9 cellular contexts compared by ENCODE assay signal in the genomic region with DNA sequence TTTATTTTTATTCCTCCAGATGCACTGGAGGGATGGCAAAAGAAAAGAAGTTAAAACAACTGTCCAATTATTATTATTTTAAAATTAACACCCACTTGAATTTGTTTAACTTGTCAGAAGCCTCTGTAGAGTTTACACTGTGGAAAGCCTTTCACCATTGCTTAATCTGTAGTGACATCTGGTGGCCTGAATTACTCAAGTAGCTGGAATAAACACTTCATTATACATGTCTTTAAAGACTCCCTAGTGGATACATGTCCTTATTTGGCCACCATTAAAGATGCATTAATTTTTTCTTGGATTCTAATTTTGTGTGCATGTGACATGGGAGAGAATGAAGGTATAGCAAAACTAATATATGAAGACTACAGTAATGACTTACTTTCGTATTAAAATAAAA.
A peak's percentile ranks its signal among the peaks of the same experiment; 100 is the strongest.
DNase-seq lines count a peak whose midpoint lies in the region; ATAC-seq and TF ChIP-seq lines count a peak whose summit lies in the region.
"Had no signal": no experiment of that assay in that cellular context is flagged by ENCODE, and none has a peak within 500 bp of the region (broad histone marks: within the 10 kb centered on the region; RNA-seq: fewer than 3 reads in every experiment).

No MANE protein-coding gene starts in this region.

- DNase-seq in CD1c-positive myeloid dendritic cell (ENCODE audit: extremely low spot score) (peak; percentile 9), NCI-H2196 (lab: John Stamatoyannopoulos, UW; ENCODE audit: unreplicated experiment) (peak; percentile 10), T47D (ENCODE audit: low read depth in 1 of 2, low spot score in 1 of 2) (peak; percentile 18 to 84), mesendoderm (peak; percentile 68), HK-2 (ENCODE audit: unreplicated experiment) (no peak), natural killer cell (no peak)
- DNase-seq: stimulated activated naive B cell treated with anti-CD40 and anti-IgM and Interleukin-4, amounts not matched to agents 10 μg/mL and 1 μg/mL and 100 μg/mL, for 72 hours had no signal

- no peak overlapping the region for H3K23ac ChIP-seq in mesendoderm (ENCODE audit: low read length)

- H3K56ac ChIP-seq in mesendoderm (ENCODE audit: low read length), result no peak overlapping the region

- no peak overlapping the region for H3K18ac ChIP-seq in mesendoderm (ENCODE audit: low read length)

- WGBS in mesendoderm (ENCODE audit: extremely low coverage, insufficient coverage, low lambda C conversion rate), result no CpG with 5 or more reads among the region's 1 CpG

- no peaks in the 10 kb centered on the region for H3K79me1 ChIP-seq in mesendoderm (ENCODE audit: low read length)

- no peak overlapping the region for H3K4me3 Mint-ChIP-seq in natural killer cell
- H3K4me3 Mint-ChIP-seq: stimulated activated naive B cell treated with anti-CD40 and anti-IgM and Interleukin-4, amounts not matched to agents 10 μg/mL and 1 μg/mL and 100 μg/mL, for 72 hours had no signal

- no peak overlapping the region for H2AK5ac ChIP-seq in mesendoderm (ENCODE audit: low read length)

- H3K4ac ChIP-seq in mesendoderm (ENCODE audit: low read depth, low read length), result no peak overlapping the region

- peaks cover 0 to 17% of the 10 kb centered on the region in 2 donors for H3K9me3 Mint-ChIP-seq in natural killer cell
- H3K9me3 Mint-ChIP-seq: stimulated activated naive B cell treated with anti-CD40 and anti-IgM and Interleukin-4, amounts not matched to agents 10 μg/mL and 1 μg/mL and 100 μg/mL, for 72 hours had no signal

- H2BK5ac ChIP-seq in mesendoderm (ENCODE audit: low read length), result no peak overlapping the region

- H3K4me2 ChIP-seq in mesendoderm (ENCODE audit: low read length), result no peak overlapping the region

- H3K27me3 Mint-ChIP-seq in natural killer cell (ENCODE audit: low read depth in 2 of 2), result no peaks in the 10 kb centered on the region
- H3K27me3 Mint-ChIP-seq: stimulated activated naive B cell treated with anti-CD40 and anti-IgM and Interleukin-4, amounts not matched to agents 10 μg/mL and 1 μg/mL and 100 μg/mL, for 72 hours had no signal

- H3K27ac Mint-ChIP-seq in natural killer cell, result no peak overlapping the region
- H3K27ac Mint-ChIP-seq: stimulated activated naive B cell treated with anti-CD40 and anti-IgM and Interleukin-4, amounts not matched to agents 10 μg/mL and 1 μg/mL and 100 μg/mL, for 72 hours had no signal

- no peaks in the 10 kb centered on the region for H3K79me2 ChIP-seq in mesendoderm (ENCODE audit: control insufficient read depth, insufficient read depth, low read length)

- in situ Hi-C loops in T47D (cut with HindIII; ENCODE audit: low pct_unique_long_range_greater_than_20kb, low sequenced_read_pairs), result no loop called here

- no peak overlapping the region for H3K9ac ChIP-seq in mesendoderm (ENCODE audit: low read length)

- no peak overlapping the region for H2BK15ac ChIP-seq in mesendoderm (replicated peaks; ENCODE audit: low read depth)

- ATAC-seq in GM21619 (IDR thresholded peaks at IDR 0.05; ENCODE audit: unreplicated experiment) (peak; percentile 71), natural killer cell (no peak), HG02885 (IDR thresholded peaks at IDR 0.05; ENCODE audit: poor library complexity, unreplicated experiment) (no peak)

- intact Hi-C loops in natural killer cell (cut with micrococcal nuclease), result no loop called here

- no peaks in the 10 kb centered on the region for H3K4me1 ChIP-seq in mesendoderm (ENCODE audit: control insufficient read depth, low read depth, low read length)

- no peaks in the 10 kb centered on the region for H3K36me3 Mint-ChIP-seq in natural killer cell
- H3K36me3 Mint-ChIP-seq: stimulated activated naive B cell treated with anti-CD40 and anti-IgM and Interleukin-4, amounts not matched to agents 10 μg/mL and 1 μg/mL and 100 μg/mL, for 72 hours had no signal

- H3K36me3 ChIP-seq in mesendoderm (ENCODE audit: control insufficient read depth, insufficient read depth, low read length), result no peaks in the 10 kb centered on the region

- no peak overlapping the region for H3K27ac ChIP-seq in mesendoderm (ENCODE audit: low read depth, low read length)

- no peaks in the 10 kb centered on the region for H3K4me1 Mint-ChIP-seq in natural killer cell
- H3K4me1 Mint-ChIP-seq: stimulated activated naive B cell treated with anti-CD40 and anti-IgM and Interleukin-4, amounts not matched to agents 10 μg/mL and 1 μg/mL and 100 μg/mL, for 72 hours had no signal

- no peak for TF ChIP-seq CTCF in natural killer cell (IDR thresholded peaks at IDR 0.05)

- no peak overlapping the region for H4K8ac ChIP-seq in mesendoderm (ENCODE audit: low read depth, low read length)

- H3K4me3 ChIP-seq in mesendoderm (ENCODE audit: low read length), result no peak overlapping the region

- no peak overlapping the region for H2BK120ac ChIP-seq in mesendoderm (ENCODE audit: low read depth, low read length)

- H4K5ac ChIP-seq in mesendoderm (ENCODE audit: low read length), result no peak overlapping the region

- H3K27me3 ChIP-seq in mesendoderm (ENCODE audit: insufficient read depth, low read length, poor library complexity), result no peaks in the 10 kb centered on the region

Comparison
In these comparisons a context has a peak if more than half of its experiments do, and no peak if none do; other contexts are left out.
1. DNase-seq: peak in CD1c-positive myeloid dendritic cell (single experiment), NCI-H2196 (single experiment), T47D (2 of 2) and mesendoderm (single experiment); none in HK-2 (single experiment) and natural killer cell (single experiment).